3 cellular contexts compared by ENCODE assay signal in genomic region chr20:38953630-38954340, GRCh38.
TF ChIP-seq lines count a peak whose summit lies in the region.

No MANE protein-coding gene starts in this region.

TF ChIP-seq in WTC11, 78 proteins besides CTCF, POLR2A, EP300 and RAD21 (continues in another document):
- TF ChIP-seq CBFB (CRISPR knock-in tag; IDR thresholded peaks at IDR 0.05; ENCODE audit: low read depth) (no peak), ZNF416 (CRISPR knock-in tag; IDR thresholded peaks at IDR 0.05) (no peak), CDX4 (CRISPR knock-in tag; IDR thresholded peaks at IDR 0.05; ENCODE audit: borderline replicate concordance) (no peak), TP53 (CRISPR knock-in tag; IDR thresholded peaks at IDR 0.05) (no peak), ATF2 (CRISPR knock-in tag; IDR thresholded peaks at IDR 0.05; ENCODE audit: borderline replicate concordance, low read depth) (no peak), TEAD4 (CRISPR knock-in tag; IDR thresholded peaks at IDR 0.05) (no peak), HMGXB4 (CRISPR knock-in tag; IDR thresholded peaks at IDR 0.05) (no peak), ATF3 (CRISPR knock-in tag; conservative IDR thresholded peaks at IDR 0.05) (no peak), SOX15 (CRISPR knock-in tag; IDR thresholded peaks at IDR 0.05) (no peak), IRF1 (CRISPR knock-in tag; IDR thresholded peaks at IDR 0.05) (no peak)

TF ChIP-seq in endothelial cell of umbilical vein, 7 proteins besides CTCF, POLR2A, EP300 and RAD21:
- TF ChIP-seq MYC (IDR thresholded peaks at IDR 0.05; ENCODE audit: low read depth, low read length), result no peak
- no peak for TF ChIP-seq JUN (IDR thresholded peaks at IDR 0.05; ENCODE audit: borderline replicate concordance, insufficient read depth, insufficient read length, low read depth)
- no peak for TF ChIP-seq EZH2 (IDR thresholded peaks at IDR 0.05; ENCODE audit: borderline replicate concordance, low read depth, low read length, severe bottlenecking)
- no peak for TF ChIP-seq MAX (IDR thresholded peaks at IDR 0.05; ENCODE audit: insufficient read depth, insufficient read length)
- TF ChIP-seq POLR2AphosphoS5 (IDR thresholded peaks at IDR 0.05; ENCODE audit: insufficient read depth, low read depth, low read length), result no peak
- TF ChIP-seq GATA2 (IDR thresholded peaks at IDR 0.05; ENCODE audit: insufficient read depth, insufficient read length, low read depth, low read length), result no peak
- TF ChIP-seq FOS (IDR thresholded peaks at IDR 0.05; ENCODE audit: borderline replicate concordance, insufficient read depth, low read length), result no peak

TF ChIP-seq in HepG2, 621 proteins besides CTCF, POLR2A, EP300 and RAD21:
- TF ChIP-seq ATF7 (IDR thresholded peaks at IDR 0.05) (peak; percentile 69; the same call in 1 of the 2 replicates), ATF7 (CRISPR knock-in tag; IDR thresholded peaks at IDR 0.05) (no peak), CEBPB (IDR thresholded peaks at IDR 0.05; ENCODE audit: borderline replicate concordance, low read depth, low read length) (peak; percentile 38; the same call in 1 of the 2 replicates), ZNF501 (CRISPR knock-in tag; IDR thresholded peaks at IDR 0.05) (0 out of 2 replicates have a peak, but pooled peaks have one; percentile 9), MAFK (conservative IDR thresholded peaks at IDR 0.05 in 1 of 2, IDR thresholded peaks at IDR 0.05 in 1 of 2; ENCODE audit: low read length in 2 of 2) (peak in 1 of 2 experiments; percentile 25; a peak in 1 of 4 replicates), NR1H2 (CRISPR knock-in tag; IDR thresholded peaks at IDR 0.05; ENCODE audit: borderline replicate concordance, low read depth) (no peak), ELK4 (CRISPR knock-in tag; IDR thresholded peaks at IDR 0.05; ENCODE audit: borderline replicate concordance) (no peak), ZBTB33 (CRISPR knock-in tag; IDR thresholded peaks at IDR 0.05) (0 out of 2 replicates have a peak, but pooled peaks have one; percentile 6), BCLAF1 (IDR thresholded peaks at IDR 0.05) (no peak), ZNF460 (CRISPR knock-in tag; IDR thresholded peaks at IDR 0.05; ENCODE audit: borderline replicate concordance) (peak; percentile 68; the same call in 1 of the 2 replicates), ZC3H13 (CRISPR knock-in tag; IDR thresholded peaks at IDR 0.05) (0 out of 2 replicates have a peak, but pooled peaks have one; percentile 55), FOXO4 (CRISPR knock-in tag; conservative IDR thresholded peaks at IDR 0.05) (0 out of 2 replicates have a peak, but pooled peaks have one; percentile 48)
